In genomic region chr9:104104407-104104806, GRCh38 we compare ENCODE assay signal across 20 cellular contexts. TPM values are rescaled to one million over a fixed set of nuclear protein-coding genes. Genes with fewer than 3 reads are reported as not detected.
DNase-seq lines count a peak whose midpoint lies in the region; ATAC-seq, FAIRE-seq and TF ChIP-seq lines count a peak whose summit lies in the region.
"Had no signal": no experiment of that assay in that cellular context is flagged by ENCODE, and none has a peak within 500 bp of the region (broad histone marks: within the 10 kb centered on the region; RNA-seq: fewer than 3 reads in every experiment).

No MANE protein-coding gene starts in this region.

- in situ Hi-C loops in K562 (cut with MboI) = no loop called here

- ATAC-seq in A549 (no peak), K562 (no peak), HG03469 (IDR thresholded peaks at IDR 0.05; ENCODE audit: unreplicated experiment) (no peak)
- ATAC-seq: GM23338, HCT116 had no signal

- H3K9me3 ChIP-seq in A549 (no peaks in the 10 kb centered on the region), K562 (replicated peaks; ENCODE audit: control insufficient read depth, insufficient read depth, low read depth, low read length) (no peaks in the 10 kb centered on the region)

- H3K9me1 ChIP-seq in K562 (ENCODE audit: control insufficient read depth, insufficient read depth, low read length) = no peaks in the 10 kb centered on the region

- TF ChIP-seq POLR2A in A549 (IDR thresholded peaks at IDR 0.05; ENCODE audit: low read length) = no peak
- TF ChIP-seq POLR2A in K562 (conservative IDR thresholded peaks at IDR 0.05) = no peak

- TF ChIP-seq CTCF in A549 (IDR thresholded peaks at IDR 0.05) (no peak), K562 (IDR thresholded peaks at IDR 0.05 in 2 of 3, conservative IDR thresholded peaks at IDR 0.05 in 1 of 3; ENCODE audit: insufficient read depth in 2 of 3, low read depth in 1 of 3, low read length in 3 of 3) (no peak), nephron (IDR thresholded peaks at IDR 0.05; ENCODE audit: unreplicated experiment in 3 of 3) (no peak)

- H3K4me3 ChIP-seq in A549 (no peak overlapping the region), K562 (no peak overlapping the region)
- H3K4me3 ChIP-seq: GM23338 had no signal

- FAIRE-seq in A549 (lab: Jason Lieb, UNC) = no peak
- no peak for FAIRE-seq in K562 (lab: Jason Lieb, UNC)
- FAIRE-seq: GM12891, GM18507 had no signal

- no peaks in the 10 kb centered on the region for H3K4me1 ChIP-seq in A549
- no peaks in the 10 kb centered on the region for H3K4me1 ChIP-seq in K562 (replicated peaks in 1 of 2; ENCODE audit: control insufficient read depth in 2 of 2, insufficient read depth in 2 of 2, low read length in 2 of 2)

- no peak for TF ChIP-seq RAD21 in A549 (conservative IDR thresholded peaks at IDR 0.05 in 1 of 2, IDR thresholded peaks at IDR 0.05 in 1 of 2)
- no peak for TF ChIP-seq RAD21 in K562 (CRISPR knock-in tag; conservative IDR thresholded peaks at IDR 0.05 in 1 of 2, IDR thresholded peaks at IDR 0.05 in 1 of 2)

- H3K4me2 ChIP-seq in A549 = no peak overlapping the region
- no peak overlapping the region for H3K4me2 ChIP-seq in K562 (ENCODE audit: insufficient read depth, low read length)
- H3K4me2 ChIP-seq: GM23338 had no signal

- peaks cover 69% of the 10 kb centered on the region for H3K36me3 Mint-ChIP-seq in nephron (ENCODE audit: low read depth)

- no peaks in the 10 kb centered on the region for H4K20me1 ChIP-seq in K562 (replicated peaks; ENCODE audit: control insufficient read depth, insufficient read depth, low read length)

- H2AFZ ChIP-seq in K562 (ENCODE audit: low read depth, low read length) = no peak overlapping the region
- H2AFZ ChIP-seq: GM23338 had no signal

- peak overlapping the region in 2 of 3 experiments; percentile 25 to 77 for H3K27ac Mint-ChIP-seq in nephron
- H3K27ac Mint-ChIP-seq: GM23338, H9 had no signal

- no peak overlapping the region for H3K4me3 Mint-ChIP-seq in nephron
- H3K4me3 Mint-ChIP-seq: CD4-positive, alpha-beta memory T cell; GM23338; H9 had no signal

- H3K27me3 Mint-ChIP-seq in nephron (ENCODE audit: low read depth) = no peaks in the 10 kb centered on the region
- H3K27me3 Mint-ChIP-seq: CD4-positive, alpha-beta memory T cell had no signal

- intact Hi-C loops in K562 (cut with micrococcal nuclease) = no loop called here

- peaks cover 14% of the 10 kb centered on the region for H3K4me1 Mint-ChIP-seq in nephron
- H3K4me1 Mint-ChIP-seq: CD4-positive, alpha-beta memory T cell; GM23338; H9 had no signal

- no peak overlapping the region for H3K9ac ChIP-seq in K562 (ENCODE audit: insufficient read depth in 1 of 2, low read depth in 2 of 2, low read length in 2 of 2)

- H3K79me2 ChIP-seq in K562 (ENCODE audit: control insufficient read depth, insufficient read depth, low read length) = no peaks in the 10 kb centered on the region

- TF ChIP-seq EP300 in A549 (IDR thresholded peaks at IDR 0.05) = no peak
- TF ChIP-seq EP300 in K562 (IDR thresholded peaks at IDR 0.05; ENCODE audit: low read length) = no peak

- CTCF ChIA-PET in A549 (lab: Yijun Ruan, JAX) = interaction anchor here (1.4 kb wide), 1 partner anchor 10 kb away, joined by 3 read pairs; the partner anchor contains the start of gene SMC2
- CTCF ChIA-PET in K562 (lab: Yijun Ruan, JAX; ENCODE audit: low intra/inter-chr PET ratio) = no interaction called here

- H3K27ac ChIP-seq in A549 (no peak overlapping the region), K562 (ENCODE audit: extremely low read depth, low read depth, low read length) (no peak overlapping the region)

- H3K36me3 ChIP-seq in K562 (ENCODE audit: control insufficient read depth, insufficient read depth, low read length) = peaks cover 85% of the 10 kb centered on the region

- POLR2A ChIA-PET in A549 (lab: Yijun Ruan, JAX) = no interaction called here
- POLR2A ChIA-PET in K562 (lab: Yijun Ruan, JAX) = interaction anchor here (1.1 kb wide), 1 partner anchor 22 kb away, joined by 4 read pairs; no protein-coding TSS in a partner anchor

- no peaks in the 10 kb centered on the region for H3K9me3 Mint-ChIP-seq in nephron
- H3K9me3 Mint-ChIP-seq: CD4-positive, alpha-beta memory T cell; GM23338; H9 had no signal

- DNase-seq in A549 (ENCODE audit: low read depth in 1 of 2, low spot score in 1 of 2) (no peak), NCI-H526 (lab: John Stamatoyannopoulos, UW) (peak; percentile 45 to 79), K562 (ENCODE audit: extremely low read depth in 1 of 4, low spot score in 3 of 4) (no peak), NCI-H1048 (lab: John Stamatoyannopoulos, UW) (no peak)
- DNase-seq in stimulated activated naive CD4-positive, alpha-beta T cell treated with Interleukin-2 at 50 U/mL for 16 hours (lab: John Stamatoyannopoulos, UW) = no peak
- DNase-seq: 8988T; C1 segment of cervical spinal cord; Calu3; CD4-positive, alpha-beta memory T cell; COR-L47; DMS53; DMS79 treated with DMSO at 0.1 percent for 48 hours; GF-D8; H9 had no signal

- no TSS peak for BruUV-seq in K562 (replicated peaks; lab: Mats Ljungman, UMichigan)

- H3K27me3 ChIP-seq in K562 (ENCODE audit: control insufficient read depth in 2 of 2, insufficient read depth in 2 of 2, low read length in 2 of 2) = no peaks in the 10 kb centered on the region

- 0% methylated on average over 1 of the region's 1 CpG for WGBS in A549 (ENCODE audit: missing lambda C conversion rate)
- WGBS in K562 (ENCODE audit: insufficient coverage, low coverage, missing lambda C conversion rate) = no CpG with 5 or more reads among the region's 1 CpG

TF ChIP-seq in A549, 52 proteins besides CTCF, POLR2A, EP300 and RAD21:
- TF ChIP-seq KDM1A (IDR thresholded peaks at IDR 0.05; ENCODE audit: low read depth) = no peak
- peak; percentile 85 for TF ChIP-seq MAFK (IDR thresholded peaks at IDR 0.05; ENCODE audit: partially characterized antibody)

TF ChIP-seq in K562, 482 proteins besides CTCF, POLR2A, EP300 and RAD21 (continues in another document):
- TF ChIP-seq HMG20A (CRISPR knock-in tag; conservative IDR thresholded peaks at IDR 0.05) (no peak), SUPT5H (IDR thresholded peaks at IDR 0.05) (no peak), C11orf30 (IDR thresholded peaks at IDR 0.05; ENCODE audit: low read depth) (peak; percentile 64), ZNF316 (IDR thresholded peaks at IDR 0.05) (peak; percentile 72), MAFK (IDR thresholded peaks at IDR 0.05; ENCODE audit: low read length) (peak; percentile 50), TCF15 (CRISPR knock-in tag; IDR thresholded peaks at IDR 0.05) (no peak), MAFG (tag; conservative IDR thresholded peaks at IDR 0.05) (peak; percentile 53), YY1 (IDR thresholded peaks at IDR 0.05; ENCODE audit: borderline replicate concordance in 1 of 3, control insufficient read depth in 1 of 3, extremely low read depth in 1 of 3, insufficient read depth in 3 of 3, insufficient read length in 1 of 3, insufficient replicate concordance in 2 of 3, low read depth in 1 of 3, low read length in 2 of 3) (no peak)
- TF ChIP-seq, protein P1, sequence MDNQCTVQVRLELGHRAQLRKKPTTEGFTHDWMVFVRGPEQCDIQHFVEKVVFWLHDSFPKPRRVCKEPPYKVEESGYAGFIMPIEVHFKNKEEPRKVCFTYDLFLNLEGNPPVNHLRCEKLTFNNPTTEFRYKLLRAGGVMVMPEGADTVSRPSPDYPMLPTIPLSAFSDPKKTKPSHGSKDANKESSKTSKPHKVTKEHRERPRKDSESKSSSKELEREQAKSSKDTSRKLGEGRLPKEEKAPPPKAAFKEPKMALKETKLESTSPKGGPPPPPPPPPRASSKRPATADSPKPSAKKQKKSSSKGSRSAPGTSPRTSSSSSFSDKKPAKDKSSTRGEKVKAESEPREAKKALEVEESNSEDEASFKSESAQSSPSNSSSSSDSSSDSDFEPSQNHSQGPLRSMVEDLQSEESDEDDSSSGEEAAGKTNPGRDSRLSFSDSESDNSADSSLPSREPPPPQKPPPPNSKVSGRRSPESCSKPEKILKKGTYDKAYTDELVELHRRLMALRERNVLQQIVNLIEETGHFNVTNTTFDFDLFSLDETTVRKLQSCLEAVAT (IDR thresholded peaks at IDR 0.05) = no peak

RNA-seq across cellular contexts. Expression of gene SMC2, which starts 10.3 kb away (rescaled TPM):
- 28.4 and 43.3 TPM in 2 replicates for polyA plus RNA-seq in A549 (2011; rRNA removed)
- 5.5 and 5.7 TPM in 2 replicates for polyA plus RNA-seq in A549 (2012; cell fraction: cytosol; rRNA removed)
- polyA plus RNA-seq in A549 (2012; cell fraction: nucleus; rRNA removed) = 5.0 and 7.3 TPM in 2 replicates
- 33.1 to 35.5 TPM (median 33.9 TPM) in 3 replicates for polyA plus RNA-seq in A549 (2017; fragmentation: RNase III; extraction: RNeasy Plus Mini Kit Qiagen cat#74134 plus additional on column Dnase treatment)
- polyA minus RNA-seq in A549 (2011; rRNA and poly(A)+ RNA removed) = 14.5 and 15.5 TPM in 2 replicates
- 3.6 and 19.1 TPM in 2 replicates for total RNA-seq in K562 (2011; cell fraction: chromatin; rRNA removed; ENCODE audit: low replicate concordance)
- 3.2 and 4.2 TPM in 2 replicates for total RNA-seq in K562 (2011; cell fraction: nucleolus; rRNA removed)
- 6.4 and 10.2 TPM in 2 replicates for total RNA-seq in K562 (2011; cell fraction: nucleoplasm; rRNA removed)
- 24.4 and 25.6 TPM in 2 replicates for total RNA-seq in K562 (2014; rRNA removed)
- 45.1 and 52.4 TPM in 2 replicates for total RNA-seq in K562 (2014; rRNA removed; fragmentation: Illumina TruSeq; extraction: Trizol)
- 37.0 and 40.1 TPM in 2 replicates for total RNA-seq in K562 (2015; rRNA removed; fragmentation: Illumina TruSeq; extraction: Trizol)
- total RNA-seq in K562 (2021) = 31.5 and 32.8 TPM in 2 replicates
- polyA plus RNA-seq in K562 (2011; rRNA removed) = 18.9 and 29.0 TPM in 2 replicates
- polyA plus RNA-seq in K562 (2011; cell fraction: cytosol; rRNA removed) = 4.1 and 8.8 TPM in 2 replicates
- polyA plus RNA-seq in K562 (2011; cell fraction: nucleus; rRNA removed) = 5.7 and 7.2 TPM in 2 replicates
- polyA plus RNA-seq in K562 (2012) = 23.0 and 23.4 TPM in 2 replicates
- polyA plus RNA-seq in K562 (2014; fragmentation: Illumina TruSeq; extraction: Trizol) = 27.2 and 32.9 TPM in 2 replicates
- 10 to 100 TPM; 34.3 to 54.0 TPM for polyA plus RNA-seq in K562 (2014; fragmentation: Nextera tagmentation; extraction: Ambion mirVana)
- polyA plus RNA-seq in K562 (2014; rRNA removed) = 18.0 and 18.1 TPM in 2 replicates
- 57.7 and 58.4 TPM in 2 replicates for polyA minus RNA-seq in K562 (2011; rRNA and poly(A)+ RNA removed)
- 13.0 and 18.9 TPM in 2 replicates for polyA minus RNA-seq in K562 (2011; cell fraction: cytosol; rRNA and poly(A)+ RNA removed)
- 7.8 and 14.7 TPM in 2 replicates for polyA minus RNA-seq in K562 (2011; cell fraction: nucleus; rRNA and poly(A)+ RNA removed)

Comparison
In these comparisons a context has a peak if more than half of its experiments do, and no peak if none do; other contexts are left out.
1. DNase-seq: peak in NCI-H526 (2 of 2); none in A549 (0 of 2), K562 (0 of 4), stimulated activated naive CD4-positive, alpha-beta T cell treated with Interleukin-2 at 50 U/mL for 16 hours (single experiment) and NCI-H1048 (single experiment).
2. Of the 35 proteins assayed by ChIP-seq in both K562 and A549: peak only in K562: none; only in A549: none; in both: MAFK; in neither: 34.